23 cellular contexts compared by ENCODE assay signal in the genomic region with DNA sequence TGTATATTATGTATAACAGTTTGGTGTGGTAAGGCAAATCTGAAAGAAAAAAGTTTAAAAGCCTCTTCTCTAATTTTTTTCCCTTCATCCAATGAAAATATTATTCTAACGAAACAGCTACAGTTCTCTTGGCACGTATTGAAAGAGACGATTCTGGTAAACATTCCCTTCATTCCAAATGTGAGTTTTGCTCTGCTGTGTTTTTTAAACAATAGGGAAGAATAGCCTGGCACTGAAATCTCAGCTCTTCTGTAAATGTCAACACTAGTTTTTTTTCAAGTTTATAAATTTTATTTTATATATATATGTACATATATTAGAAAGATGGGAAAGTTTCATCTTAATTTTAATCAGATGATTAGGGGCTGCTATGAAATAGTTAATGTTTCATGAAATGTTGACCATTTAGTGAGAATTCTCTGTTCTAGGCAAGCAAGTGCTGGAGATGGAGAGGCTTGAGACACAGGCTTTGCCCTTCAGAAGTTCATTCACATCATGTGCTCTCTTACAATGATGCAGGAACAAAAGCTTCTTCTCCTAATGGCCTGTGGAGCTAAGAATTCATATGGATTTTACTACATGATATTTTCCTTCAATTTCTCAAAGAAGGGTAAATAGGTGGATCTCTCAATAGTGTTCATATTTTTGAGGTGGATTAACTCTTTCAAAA. TPM values are rescaled to one million over a fixed set of nuclear protein-coding genes. Genes with fewer than 3 reads are reported as not detected.
DNase-seq lines count a peak whose midpoint lies in the region; ATAC-seq and TF ChIP-seq lines count a peak whose summit lies in the region.
"Had no signal": no experiment of that assay in that cellular context is flagged by ENCODE, and none has a peak within 500 bp of the region (broad histone marks: within the 10 kb centered on the region; RNA-seq: fewer than 3 reads in every experiment).

No MANE protein-coding gene starts in this region.

- peaks cover 17% of the 10 kb centered on the region for H3K4me1 ChIP-seq in OCI-LY7 (ENCODE audit: insufficient read depth, low read length, poor library complexity, severe bottlenecking)
- peaks cover 7 to 37% (median 27%) of the 10 kb centered on the region in 6 donors for H3K4me1 ChIP-seq in spleen

- H3K36me3 ChIP-seq in OCI-LY7 (ENCODE audit: insufficient read depth, low read length) (no peaks in the 10 kb centered on the region), spleen (peaks cover 0 to 28% (median 2%) of the 10 kb centered on the region in 6 donors)
- H3K36me3 ChIP-seq: colonic mucosa, suprapubic skin, vagina had no signal

- H3K9me3 ChIP-seq in OCI-LY7 (ENCODE audit: low read length), result no peaks in the 10 kb centered on the region
- H3K9me3 ChIP-seq in spleen, result no peaks in the 10 kb centered on the region
- H3K9me3 ChIP-seq: body of pancreas, colonic mucosa, heart right ventricle, suprapubic skin, vagina had no signal

- no peaks in the 10 kb centered on the region for H3K9me2 ChIP-seq in OCI-LY7 (ENCODE audit: insufficient read depth, low read length)

- DNase-seq in OCI-LY7 (ENCODE audit: low spot score) (no peak), iris pigment epithelial cell (ENCODE audit: low read depth) (peak; percentile 37), spleen (no peak), MV-4-11 (lab: John Stamatoyannopoulos, UW) (no peak)
- DNase-seq: activated CD4-positive, alpha-beta T cell treated with anti-CD3 and anti-CD28 coated beads for 48 hours; activated naive CD4-positive, alpha-beta T cell treated with anti-CD3 and anti-CD28 coated beads, Interleukin-2, amount 10 ng/mL, durations not matched to agents 7 days and 5 days; body of pancreas; colonic mucosa; DMS53; endodermal cell; heart right ventricle; left ventricle myocardium superior; NCI-H1092 treated with DMSO at 0.1 percent for 48 hours; NCI-H2029 treated with DMSO at 0.1 percent for 48 hours; NCI-H226; PC-9; SHP77 treated with DMSO at 0.1 percent for 48 hours had no signal

- no peak overlapping the region for H3K27ac ChIP-seq in OCI-LY7 (ENCODE audit: low read depth, low read length, poor library complexity, severe bottlenecking)
- peak overlapping the region; percentile 94 for H3K27ac ChIP-seq in cingulate gyrus (ENCODE audit: low read depth, low read length)
- H3K27ac ChIP-seq in temporal lobe (ENCODE audit: low read depth, low read length), result peak overlapping the region; percentile 96
- no peak overlapping the region for H3K27ac ChIP-seq in spleen
- H3K27ac ChIP-seq: body of pancreas, colonic mucosa, heart right ventricle, PC-9, suprapubic skin, vagina had no signal

- no peak for ATAC-seq in HG03045 (IDR thresholded peaks at IDR 0.05; ENCODE audit: unreplicated experiment)
- ATAC-seq: body of pancreas, GM12878, heart right ventricle, left ventricle myocardium superior had no signal

- 82 to 93% (median 90%) methylated on average over 3 of the region's 3 CpGs for WGBS in spleen, 5 donors

- CTCF ChIA-PET in OCI-LY7 (lab: Charles Lee; ENCODE audit: unreplicated experiment), result no interaction called here

- H4K20me1 ChIP-seq in OCI-LY7 (ENCODE audit: insufficient read depth, low read length), result peaks cover 6% of the 10 kb centered on the region; the same call in 1 of the 2 replicates

- POLR2A ChIA-PET in OCI-LY7 (lab: Charles Lee), result interaction anchor here (0.7 to 2.0 kb wide), 7 partner anchors 9 to 80 kb away, joined by 3 to 5 read pairs (median 4); no protein-coding TSS in a partner anchor

- intact Hi-C loops in OCI-LY7 (cut with micrococcal nuclease; ENCODE audit: unreplicated experiment) (no loop called here), spleen (cut with DNase I; ENCODE audit: low total_unique reads) (loop anchor here (10.0 kb wide), 1 partner anchor 61 kb away; no protein-coding TSS in a partner anchor)

- no peak overlapping the region for H2AFZ ChIP-seq in OCI-LY7 (ENCODE audit: low read length)
- H2AFZ ChIP-seq: PC-9 had no signal

- no peaks in the 10 kb centered on the region for H3K27me3 ChIP-seq in spleen (replicated peaks in 1 of 7)
- H3K27me3 ChIP-seq: body of pancreas, colonic mucosa, heart right ventricle, vagina had no signal

- H3K4me3 ChIP-seq in OCI-LY7 (ENCODE audit: low read depth, low read length, poor library complexity, severe bottlenecking) (no peak overlapping the region), spleen (no peak overlapping the region)
- H3K4me3 ChIP-seq: body of pancreas, colonic mucosa, GM12878, heart right ventricle, PC-9, suprapubic skin, vagina had no signal

- no peak overlapping the region for H3K4me2 ChIP-seq in OCI-LY7 (ENCODE audit: low read length)
- H3K4me2 ChIP-seq: PC-9 had no signal

- TF ChIP-seq CTCF in OCI-LY7 (conservative IDR thresholded peaks at IDR 0.05; ENCODE audit: low read length) (no peak), spleen (IDR thresholded peaks at IDR 0.05 in 8 of 11, conservative IDR thresholded peaks at IDR 0.05 in 3 of 11) (no peak)

- no peak for TF ChIP-seq POLR2A in spleen (IDR thresholded peaks at IDR 0.05)

- peaks cover 10% of the 10 kb centered on the region; the same call in 1 of the 2 replicates for H3K79me2 ChIP-seq in OCI-LY7 (ENCODE audit: insufficient read depth, low read depth, low read length)

- TSS peak; percentile 7 for BruUV-seq in OCI-LY7 (replicated peaks; lab: Mats Ljungman, UMichigan)

RNA-seq across cellular contexts. Expression of gene PAQR8, which starts 4.1 kb away (rescaled TPM):
- total RNA-seq in OCI-LY7 (2014; rRNA removed; shearing (Covaris generic)), result 5.4 and 5.5 TPM in 2 replicates
- total RNA-seq in OCI-LY7 (2022) (6.2 and 7.8 TPM in 2 replicates), temporal lobe (13.8 TPM), spleen (10 to 100 TPM in 4 of 7 donors, 1 to 10 TPM in 3; 8.3 to 13.3 (median 11.3) TPM)
- 1 to 10 TPM; 3.5 to 4.5 (median 4.3) TPM for polyA plus RNA-seq in spleen

RNA-seq across cellular contexts. Expression of gene EFHC1, which starts 54.1 kb away (rescaled TPM):
- total RNA-seq in OCI-LY7 (2014; rRNA removed; shearing (Covaris generic)), result 20.7 and 24.8 TPM in 2 replicates
- total RNA-seq in OCI-LY7 (2022), result 20.7 and 30.3 TPM in 2 replicates
- total RNA-seq in temporal lobe, result 25.6 TPM
- 10 to 100 TPM in 6 of 7 donors, 1 to 10 TPM in 1; 9.3 to 29.4 (median 16.7) TPM for total RNA-seq in spleen
- polyA plus RNA-seq in spleen, result 10 to 100 TPM; 11.2 to 40.3 (median 16.9) TPM

Comparison
In these comparisons a context has a peak if more than half of its experiments do, and no peak if none do; other contexts are left out.
1. H3K27ac ChIP-seq: peak in cingulate gyrus (single experiment) and temporal lobe (single experiment); none in OCI-LY7 (single experiment) and spleen (0 of 8).